1 cellular context compared by ENCODE assay signal in the genomic region with DNA sequence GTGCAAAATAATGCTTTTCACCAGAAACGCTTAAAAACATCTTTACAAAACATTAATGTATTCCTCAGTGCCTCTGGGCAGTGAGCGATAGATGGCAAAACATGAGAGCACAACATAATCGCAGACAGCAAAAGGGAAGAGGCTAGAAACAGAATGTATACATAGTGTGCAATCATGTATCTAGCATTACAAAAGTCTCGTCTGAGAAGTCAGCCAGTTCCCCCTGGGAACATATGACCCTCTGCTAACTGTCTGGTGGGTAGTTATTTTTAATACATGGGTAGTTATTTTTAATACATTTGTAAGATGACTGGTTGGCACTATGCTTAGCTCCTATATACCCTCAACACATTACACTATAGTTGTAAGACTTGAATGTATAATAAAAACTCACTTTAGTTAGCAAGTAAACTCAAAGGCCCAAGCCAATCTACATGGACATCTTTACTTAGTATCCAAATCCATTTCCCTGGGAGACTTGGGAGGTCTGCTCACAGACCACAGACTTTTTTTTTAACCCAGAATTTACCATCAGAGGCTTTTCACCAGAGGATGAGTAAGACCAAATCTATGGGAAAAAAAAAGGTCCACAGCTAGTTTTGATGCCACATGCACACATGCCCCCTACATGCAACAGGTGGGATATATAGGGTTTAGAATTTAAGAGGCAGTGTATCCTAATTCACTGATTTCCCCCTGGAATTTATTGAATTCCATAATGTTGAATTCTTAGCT.
TF ChIP-seq lines count a peak whose summit lies in the region.

No MANE protein-coding gene starts in this region.

TF ChIP-seq in GM12878, 131 proteins besides CTCF, POLR2A, EP300 and RAD21 (continued from another document):
- TF ChIP-seq, protein P1, sequence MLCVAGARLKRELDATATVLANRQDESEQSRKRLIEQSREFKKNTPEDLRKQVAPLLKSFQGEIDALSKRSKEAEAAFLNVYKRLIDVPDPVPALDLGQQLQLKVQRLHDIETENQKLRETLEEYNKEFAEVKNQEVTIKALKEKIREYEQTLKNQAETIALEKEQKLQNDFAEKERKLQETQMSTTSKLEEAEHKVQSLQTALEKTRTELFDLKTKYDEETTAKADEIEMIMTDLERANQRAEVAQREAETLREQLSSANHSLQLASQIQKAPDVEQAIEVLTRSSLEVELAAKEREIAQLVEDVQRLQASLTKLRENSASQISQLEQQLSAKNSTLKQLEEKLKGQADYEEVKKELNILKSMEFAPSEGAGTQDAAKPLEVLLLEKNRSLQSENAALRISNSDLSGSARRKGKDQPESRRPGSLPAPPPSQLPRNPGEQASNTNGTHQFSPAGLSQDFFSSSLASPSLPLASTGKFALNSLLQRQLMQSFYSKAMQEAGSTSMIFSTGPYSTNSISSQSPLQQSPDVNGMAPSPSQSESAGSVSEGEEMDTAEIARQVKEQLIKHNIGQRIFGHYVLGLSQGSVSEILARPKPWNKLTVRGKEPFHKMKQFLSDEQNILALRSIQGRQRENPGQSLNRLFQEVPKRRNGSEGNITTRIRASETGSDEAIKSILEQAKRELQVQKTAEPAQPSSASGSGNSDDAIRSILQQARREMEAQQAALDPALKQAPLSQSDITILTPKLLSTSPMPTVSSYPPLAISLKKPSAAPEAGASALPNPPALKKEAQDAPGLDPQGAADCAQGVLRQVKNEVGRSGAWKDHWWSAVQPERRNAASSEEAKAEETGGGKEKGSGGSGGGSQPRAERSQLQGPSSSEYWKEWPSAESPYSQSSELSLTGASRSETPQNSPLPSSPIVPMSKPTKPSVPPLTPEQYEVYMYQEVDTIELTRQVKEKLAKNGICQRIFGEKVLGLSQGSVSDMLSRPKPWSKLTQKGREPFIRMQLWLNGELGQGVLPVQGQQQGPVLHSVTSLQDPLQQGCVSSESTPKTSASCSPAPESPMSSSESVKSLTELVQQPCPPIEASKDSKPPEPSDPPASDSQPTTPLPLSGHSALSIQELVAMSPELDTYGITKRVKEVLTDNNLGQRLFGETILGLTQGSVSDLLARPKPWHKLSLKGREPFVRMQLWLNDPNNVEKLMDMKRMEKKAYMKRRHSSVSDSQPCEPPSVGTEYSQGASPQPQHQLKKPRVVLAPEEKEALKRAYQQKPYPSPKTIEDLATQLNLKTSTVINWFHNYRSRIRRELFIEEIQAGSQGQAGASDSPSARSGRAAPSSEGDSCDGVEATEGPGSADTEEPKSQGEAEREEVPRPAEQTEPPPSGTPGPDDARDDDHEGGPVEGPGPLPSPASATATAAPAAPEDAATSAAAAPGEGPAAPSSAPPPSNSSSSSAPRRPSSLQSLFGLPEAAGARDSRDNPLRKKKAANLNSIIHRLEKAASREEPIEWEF (IDR thresholded peaks at IDR 0.05; ENCODE audit: insufficient replicate concordance, low read depth, low read length) = no peak
